Comparison of ENCODE assay signal across 23 cellular contexts in the genomic region with DNA sequence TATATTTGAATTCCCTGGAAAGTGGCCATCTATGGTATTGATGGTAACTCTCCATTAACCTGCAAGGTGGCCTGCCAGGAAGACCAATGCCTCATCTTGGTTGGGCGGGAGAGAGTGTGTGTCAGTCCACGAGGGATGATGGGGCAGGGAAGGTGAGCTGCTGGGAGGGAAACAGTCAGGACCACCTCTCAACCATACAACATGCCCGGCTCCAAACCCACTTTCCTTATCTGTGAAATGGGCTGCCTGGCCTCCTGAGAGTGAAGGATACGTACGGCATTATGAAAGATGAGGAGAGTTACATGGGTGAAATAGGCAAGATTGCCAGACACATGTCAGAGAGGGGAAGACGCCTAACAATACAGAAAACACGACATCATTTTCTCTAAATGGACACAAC.
DNase-seq lines count a peak whose midpoint lies in the region; ATAC-seq and TF ChIP-seq lines count a peak whose summit lies in the region.
"Had no signal": no experiment of that assay in that cellular context is flagged by ENCODE, and none has a peak within 500 bp of the region (broad histone marks: within the 10 kb centered on the region; RNA-seq: fewer than 3 reads in every experiment).

No MANE protein-coding gene starts in this region.

- CTCF ChIA-PET in WTC11 (lab: Charles Lee): interaction anchor here (0.6 to 1.5 kb wide), 2 partner anchors 74 to 470 kb away, joined by 3 to 7 read pairs; no protein-coding TSS in a partner anchor

- H3K27ac Mint-ChIP-seq in natural killer cell treated with Interleukin-12 subunit alpha and Interleukin-12 subunit beta and Interleukin-15 and Interleukin-18, amount 100 ng/mL, for 72 hours: no peak overlapping the region
- H3K27ac Mint-ChIP-seq in natural killer cell (no peak overlapping the region), WTC11 (peak overlapping the region; percentile 47; the same call in 1 of the 2 replicates), progenitor cell of endocrine pancreas (peak overlapping the region; percentile 18)

- peak; percentile 55 for DNase-seq in natural killer cell treated with Interleukin-12 subunit alpha and Interleukin-12 subunit beta and Interleukin-15 and Interleukin-18, amount 100 ng/mL, for 72 hours (ENCODE audit: low spot score)
- DNase-seq in natural killer cell: no peak
- no peak for DNase-seq in WTC11 (ENCODE audit: low spot score)
- DNase-seq in progenitor cell of endocrine pancreas (ENCODE audit: low spot score, unreplicated experiment): no peak
- no peak for DNase-seq in NCI-H187 (lab: John Stamatoyannopoulos, UW)
- DNase-seq: 8988T; ACHN; AML-193; BE2C; C1 segment of cervical spinal cord; Calu3; CD4-positive, alpha-beta memory T cell; COR-L47; DMS 273 treated with DMSO at 0.1 percent for 48 hours; DMS79; EL; GDM1; GM23248; H9 had no signal

- TF ChIP-seq CTCF in natural killer cell (IDR thresholded peaks at IDR 0.05) (no peak), WTC11 (IDR thresholded peaks at IDR 0.05) (no peak), progenitor cell of endocrine pancreas (IDR thresholded peaks at IDR 0.05; ENCODE audit: unreplicated experiment) (no peak)

- ATAC-seq in natural killer cell treated with Interleukin-12 subunit alpha and Interleukin-12 subunit beta and Interleukin-15 and Interleukin-18, amount 100 ng/mL, for 72 hours: no peak
- ATAC-seq in natural killer cell (no peak), WTC11 (no peak), HG02884 (IDR thresholded peaks at IDR 0.05; ENCODE audit: unreplicated experiment) (no peak)
- ATAC-seq: A549, GM12878, HCT116 had no signal

- intact Hi-C loops in natural killer cell (cut with micrococcal nuclease): no loop called here

- peaks cover 0 to 3% of the 10 kb centered on the region in 2 donors for H3K4me1 Mint-ChIP-seq in natural killer cell treated with Interleukin-12 subunit alpha and Interleukin-12 subunit beta and Interleukin-15 and Interleukin-18, amount 100 ng/mL, for 72 hours (ENCODE audit: low read depth in 2 of 2)
- H3K4me1 Mint-ChIP-seq in natural killer cell (no peaks in the 10 kb centered on the region), WTC11 (peaks cover 29% of the 10 kb centered on the region), progenitor cell of endocrine pancreas (ENCODE audit: low read depth) (peaks cover 28% of the 10 kb centered on the region)
- H3K4me1 Mint-ChIP-seq: CD4-positive, alpha-beta memory T cell had no signal

- no peaks in the 10 kb centered on the region for H3K36me3 Mint-ChIP-seq in natural killer cell treated with Interleukin-12 subunit alpha and Interleukin-12 subunit beta and Interleukin-15 and Interleukin-18, amount 100 ng/mL, for 72 hours
- H3K36me3 Mint-ChIP-seq in natural killer cell (no peaks in the 10 kb centered on the region), WTC11 (no peaks in the 10 kb centered on the region), progenitor cell of endocrine pancreas (ENCODE audit: insufficient read depth) (peaks cover 5% of the 10 kb centered on the region)

- POLR2A ChIA-PET in WTC11 (lab: Charles Lee): no interaction called here

- no peak overlapping the region for H3K4me3 Mint-ChIP-seq in natural killer cell treated with Interleukin-12 subunit alpha and Interleukin-12 subunit beta and Interleukin-15 and Interleukin-18, amount 100 ng/mL, for 72 hours
- H3K4me3 Mint-ChIP-seq in natural killer cell (no peak overlapping the region), WTC11 (no peak overlapping the region), progenitor cell of endocrine pancreas (ENCODE audit: low read depth) (no peak overlapping the region)
- H3K4me3 Mint-ChIP-seq: CD4-positive, alpha-beta memory T cell; H9 had no signal

- H3K9me3 Mint-ChIP-seq in natural killer cell treated with Interleukin-12 subunit alpha and Interleukin-12 subunit beta and Interleukin-15 and Interleukin-18, amount 100 ng/mL, for 72 hours: no peaks in the 10 kb centered on the region
- H3K9me3 Mint-ChIP-seq in natural killer cell (no peaks in the 10 kb centered on the region), WTC11 (no peaks in the 10 kb centered on the region), progenitor cell of endocrine pancreas (ENCODE audit: low read depth) (no peaks in the 10 kb centered on the region)
- H3K9me3 Mint-ChIP-seq: CD4-positive, alpha-beta memory T cell; H9 had no signal

- no peaks in the 10 kb centered on the region for H3K27me3 Mint-ChIP-seq in natural killer cell treated with Interleukin-12 subunit alpha and Interleukin-12 subunit beta and Interleukin-15 and Interleukin-18, amount 100 ng/mL, for 72 hours
- H3K27me3 Mint-ChIP-seq in natural killer cell (ENCODE audit: low read depth in 2 of 2) (no peaks in the 10 kb centered on the region), WTC11 (ENCODE audit: low read depth) (no peaks in the 10 kb centered on the region), progenitor cell of endocrine pancreas (no peaks in the 10 kb centered on the region)
- H3K27me3 Mint-ChIP-seq: CD4-positive, alpha-beta memory T cell had no signal

TF ChIP-seq in WTC11, 78 proteins besides CTCF, POLR2A, EP300 and RAD21:
- TF ChIP-seq ELF4 (CRISPR knock-in tag; IDR thresholded peaks at IDR 0.05; ENCODE audit: low read depth): no peak
- TF ChIP-seq ZNF396 (CRISPR knock-in tag; IDR thresholded peaks at IDR 0.05; ENCODE audit: borderline replicate concordance): no peak
- no peak for TF ChIP-seq RELA (CRISPR knock-in tag; IDR thresholded peaks at IDR 0.05; ENCODE audit: borderline replicate concordance)
- TF ChIP-seq ERG (CRISPR knock-in tag; IDR thresholded peaks at IDR 0.05): no peak
- TF ChIP-seq FOXJ3 (CRISPR knock-in tag; IDR thresholded peaks at IDR 0.05; ENCODE audit: borderline replicate concordance): no peak
- TF ChIP-seq SOX15 (CRISPR knock-in tag; IDR thresholded peaks at IDR 0.05): no peak
- no peak for TF ChIP-seq AFF4 (CRISPR knock-in tag; IDR thresholded peaks at IDR 0.05; ENCODE audit: borderline replicate concordance)
- TF ChIP-seq ZNF232 (CRISPR knock-in tag; IDR thresholded peaks at IDR 0.05): no peak
- TF ChIP-seq, protein P1, sequence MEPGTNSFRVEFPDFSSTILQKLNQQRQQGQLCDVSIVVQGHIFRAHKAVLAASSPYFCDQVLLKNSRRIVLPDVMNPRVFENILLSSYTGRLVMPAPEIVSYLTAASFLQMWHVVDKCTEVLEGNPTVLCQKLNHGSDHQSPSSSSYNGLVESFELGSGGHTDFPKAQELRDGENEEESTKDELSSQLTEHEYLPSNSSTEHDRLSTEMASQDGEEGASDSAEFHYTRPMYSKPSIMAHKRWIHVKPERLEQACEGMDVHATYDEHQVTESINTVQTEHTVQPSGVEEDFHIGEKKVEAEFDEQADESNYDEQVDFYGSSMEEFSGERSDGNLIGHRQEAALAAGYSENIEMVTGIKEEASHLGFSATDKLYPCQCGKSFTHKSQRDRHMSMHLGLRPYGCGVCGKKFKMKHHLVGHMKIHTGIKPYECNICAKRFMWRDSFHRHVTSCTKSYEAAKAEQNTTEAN (CRISPR knock-in tag; IDR thresholded peaks at IDR 0.05): no peak
- TF ChIP-seq ZNF219 (CRISPR knock-in tag; IDR thresholded peaks at IDR 0.05; ENCODE audit: borderline replicate concordance): no peak
- no peak for TF ChIP-seq GTF2I (CRISPR knock-in tag; conservative IDR thresholded peaks at IDR 0.05)
- TF ChIP-seq GRHL2 (CRISPR knock-in tag; IDR thresholded peaks at IDR 0.05; ENCODE audit: insufficient replicate concordance, severe bottlenecking): no peak

Comparison
In these comparisons a context has a peak if more than half of its experiments do, and no peak if none do; other contexts are left out.
1. H3K27ac Mint-ChIP-seq: peak in WTC11 (single experiment) and progenitor cell of endocrine pancreas (single experiment); none in natural killer cell treated with Interleukin-12 subunit alpha and Interleukin-12 subunit beta and Interleukin-15 and Interleukin-18, amount 100 ng/mL, for 72 hours (0 of 2) and natural killer cell (0 of 2).